24 cellular contexts compared by ENCODE assay signal in genomic region chr17:62162898-62163297, GRCh38.
"Had no signal": no experiment of that assay in that cellular context is flagged by ENCODE, and none has a peak within 500 bp of the region (broad histone marks: within the 10 kb centered on the region; RNA-seq: fewer than 3 reads in every experiment).

No MANE protein-coding gene starts in this region.

- H3K4me3 Mint-ChIP-seq: brain; dendritic cell treated with granulocyte-macrophage colony-stimulating factor and Interleukin-4, amounts not matched to agents 40 ng/mL and 50 ng/mL, for 4 days; stimulated activated naive CD8-positive, alpha-beta T cell treated with anti-CD3 and anti-CD28 coated beads, Interleukin-15, Interleukin-2, amounts not matched to agents 100 ng/mL and 50 ng/mL, for 24 hours had no signal

- H3K27ac ChIP-seq: heart right ventricle, parathyroid adenoma, tibial artery, WERI-Rb-1 had no signal

- FAIRE-seq: keratinocyte, urothelium cell line had no signal

- H3K9me3 ChIP-seq: heart right ventricle, mucosa of descending colon, tibial artery had no signal

- H3K4me3 ChIP-seq: heart right ventricle, mucosa of descending colon, tibial artery had no signal

- H3K9ac ChIP-seq: parathyroid adenoma had no signal

- H3K9me3 Mint-ChIP-seq: activated naive CD4-positive, alpha-beta T cell treated with anti-CD3 and anti-CD28 coated beads, Interleukin-2, amount 50 U/mL, for 72 hours; brain; dendritic cell treated with granulocyte-macrophage colony-stimulating factor and Interleukin-4, amounts not matched to agents 40 ng/mL and 50 ng/mL, for 4 days; stimulated activated naive CD8-positive, alpha-beta T cell treated with anti-CD3 and anti-CD28 coated beads, Interleukin-15, Interleukin-2, amounts not matched to agents 100 ng/mL and 50 ng/mL, for 24 hours had no signal

- ATAC-seq: activated naive CD4-positive, alpha-beta T cell treated with anti-CD3 and anti-CD28 coated beads, Interleukin-2, amount 50 U/mL, for 72 hours; heart right ventricle; right cardiac atrium had no signal

- H3K36me3 ChIP-seq: heart right ventricle, tibial artery, WERI-Rb-1 had no signal

- H3K4me1 ChIP-seq: heart right ventricle, tibial artery had no signal

- H3K79me2 ChIP-seq: parathyroid adenoma had no signal

- H3K27ac Mint-ChIP-seq: activated naive CD4-positive, alpha-beta T cell treated with anti-CD3 and anti-CD28 coated beads, Interleukin-2, amount 50 U/mL, for 72 hours; dendritic cell treated with granulocyte-macrophage colony-stimulating factor and Interleukin-4, amounts not matched to agents 40 ng/mL and 50 ng/mL, for 4 days; stimulated activated naive CD8-positive, alpha-beta T cell treated with anti-CD3 and anti-CD28 coated beads, Interleukin-15, Interleukin-2, amounts not matched to agents 100 ng/mL and 50 ng/mL, for 24 hours had no signal

- H2AFZ ChIP-seq: parathyroid adenoma had no signal

- H3K4me1 Mint-ChIP-seq: brain, naive B cell had no signal

- DNase-seq: activated CD4-positive, alpha-beta T cell treated with anti-CD3 and anti-CD28 coated beads, Interleukin-2, amount 50 U/mL, for 1 hour; activated CD4-positive, CD25-positive, alpha-beta regulatory T cell treated with anti-CD3 and anti-CD28 coated beads, Interleukin-2, amount 50 U/mL, for 72 hours; activated gamma-delta T cell treated with Interleukin-2 at 50 U/mL for 16 hours; activated T-cell treated with anti-CD3 and anti-CD28 coated beads, Interleukin-2, amount 50 U/mL, for 1 hour; aorta; effector CD4-positive, alpha-beta T cell; foreskin fibroblast; heart right ventricle; left colon; mesenchymal stem cell; mucosa of descending colon; naive B cell; nucleus accumbens; right cardiac atrium; stimulated activated CD4-positive, alpha-beta T cell treated with anti-CD3 and anti-CD28 coated beads, Interleukin-1b, Interleukin-23, amount 100 ng/mL, for 48 hours; tibial artery; WERI-Rb-1 had no signal
